Comparison of ENCODE assay signal across 11 cellular contexts in the genomic region with DNA sequence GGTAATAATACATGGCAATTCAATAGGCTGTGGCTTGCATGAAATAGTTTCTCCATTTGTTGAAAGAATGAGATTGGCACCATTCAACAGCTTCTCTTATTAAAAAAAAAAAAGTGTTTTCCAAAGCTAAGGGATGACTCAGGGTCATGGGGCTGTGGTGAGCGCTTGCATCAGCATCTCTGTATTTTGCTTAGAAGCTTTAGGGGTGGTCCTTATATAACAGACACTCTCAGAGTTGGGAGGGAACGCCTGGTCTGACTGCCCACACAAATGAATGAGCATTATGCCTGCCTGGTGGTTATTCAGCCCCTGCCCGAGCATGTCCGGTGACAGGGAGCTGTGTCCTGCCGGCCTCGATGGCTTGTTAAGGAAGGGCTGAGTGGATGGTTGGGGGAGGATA.
DNase-seq lines count a peak whose midpoint lies in the region; ATAC-seq and TF ChIP-seq lines count a peak whose summit lies in the region.
"Had no signal": no experiment of that assay in that cellular context is flagged by ENCODE, and none has a peak within 500 bp of the region (broad histone marks: within the 10 kb centered on the region; RNA-seq: fewer than 3 reads in every experiment).

No MANE protein-coding gene starts in this region.

- DNase-seq in activated naive CD4-positive, alpha-beta T cell treated with anti-CD3 and anti-CD28 coated beads for 36 hours = peak; percentile 33
- DNase-seq in activated naive CD4-positive, alpha-beta T cell treated with anti-CD3 and anti-CD28 coated beads, Interleukin-2, amount 10 ng/mL, durations not matched to agents 7 days and 5 days = no peak
- DNase-seq in activated naive CD8-positive, alpha-beta T cell treated with anti-CD3 and anti-CD28 coated beads, Interleukin-2, amount 50 U/mL, for 24 hours = no peak
- DNase-seq in kidney glomerular epithelial cell (lab: John Stamatoyannopoulos, UW) = peak; percentile 73
- DNase-seq in vagina (ENCODE audit: extremely low spot score in 2 of 2) = no peak
- DNase-seq in activated naive CD4-positive, alpha-beta T cell treated with anti-CD3 and anti-CD28 coated beads, Interleukin-2, amount 50 U/mL, for 16 hours = no peak
- DNase-seq: stimulated activated CD4-positive, alpha-beta T cell treated with anti-CD3 and anti-CD28 coated beads, Interleukin-4, amount 100 ng/mL, for 24 hours had no signal

- TF ChIP-seq POLR2A in vagina (IDR thresholded peaks at IDR 0.05) = no peak

- no peak overlapping the region for H3K4me3 ChIP-seq in vagina
- H3K4me3 ChIP-seq: BLaER1 treated with 17β-estradiol and CSF1 and Interleukin-3, amounts not matched to agents 10 nM and 100 nM had no signal

- no peak overlapping the region for H3K27ac Mint-ChIP-seq in activated naive CD4-positive, alpha-beta T cell treated with anti-CD3 and anti-CD28 coated beads for 36 hours
- H3K27ac Mint-ChIP-seq in activated naive CD4-positive, alpha-beta T cell treated with anti-CD3 and anti-CD28 coated beads, Interleukin-2, amount 10 ng/mL, durations not matched to agents 7 days and 5 days = no peak overlapping the region
- no peak overlapping the region for H3K27ac Mint-ChIP-seq in activated naive CD8-positive, alpha-beta T cell treated with anti-CD3 and anti-CD28 coated beads, Interleukin-2, amount 50 U/mL, for 24 hours
- H3K27ac Mint-ChIP-seq: activated naive CD8-positive, alpha-beta T cell had no signal

- no peaks in the 10 kb centered on the region for H3K9me3 ChIP-seq in vagina
- H3K9me3 ChIP-seq: BLaER1 treated with 17β-estradiol and CSF1 and Interleukin-3, amounts not matched to agents 10 nM and 100 nM had no signal

- CTCF ChIA-PET in activated naive CD4-positive, alpha-beta T cell treated with anti-CD3 and anti-CD28 coated beads for 36 hours (lab: Charles Lee) = interaction anchor here (0.7 kb wide), 1 partner anchor 134 kb away, joined by 5 read pairs; no protein-coding TSS in a partner anchor
- CTCF ChIA-PET in activated naive CD4-positive, alpha-beta T cell treated with anti-CD3 and anti-CD28 coated beads, Interleukin-2, amount 10 ng/mL, durations not matched to agents 7 days and 5 days (lab: Charles Lee) = interaction anchor here (1.8 kb wide), 1 partner anchor 124 kb away, joined by 5 read pairs; no protein-coding TSS in a partner anchor

- no peak for TF ChIP-seq CTCF in vagina (IDR thresholded peaks at IDR 0.05)

- H3K9me3 Mint-ChIP-seq in activated naive CD4-positive, alpha-beta T cell treated with anti-CD3 and anti-CD28 coated beads for 36 hours = no peaks in the 10 kb centered on the region
- H3K9me3 Mint-ChIP-seq in activated naive CD4-positive, alpha-beta T cell treated with anti-CD3 and anti-CD28 coated beads, Interleukin-2, amount 10 ng/mL, durations not matched to agents 7 days and 5 days = no peaks in the 10 kb centered on the region
- H3K9me3 Mint-ChIP-seq in activated naive CD8-positive, alpha-beta T cell treated with anti-CD3 and anti-CD28 coated beads, Interleukin-2, amount 50 U/mL, for 24 hours = no peaks in the 10 kb centered on the region

- intact Hi-C loops in activated naive CD4-positive, alpha-beta T cell treated with anti-CD3 and anti-CD28 coated beads for 36 hours (cut with micrococcal nuclease) = no loop called here
- intact Hi-C loops in vagina (cut with DNase I) = no loop called here

- no peaks in the 10 kb centered on the region for H3K36me3 ChIP-seq in vagina
- H3K36me3 ChIP-seq: BLaER1 treated with 17β-estradiol and CSF1 and Interleukin-3, amounts not matched to agents 10 nM and 100 nM had no signal

- peaks cover 2% of the 10 kb centered on the region for H3K27me3 Mint-ChIP-seq in activated naive CD4-positive, alpha-beta T cell treated with anti-CD3 and anti-CD28 coated beads for 36 hours (ENCODE audit: low read depth)
- H3K27me3 Mint-ChIP-seq in activated naive CD4-positive, alpha-beta T cell treated with anti-CD3 and anti-CD28 coated beads, Interleukin-2, amount 10 ng/mL, durations not matched to agents 7 days and 5 days = peaks cover 32% of the 10 kb centered on the region
- no peaks in the 10 kb centered on the region for H3K27me3 Mint-ChIP-seq in activated naive CD8-positive, alpha-beta T cell treated with anti-CD3 and anti-CD28 coated beads, Interleukin-2, amount 50 U/mL, for 24 hours
- H3K27me3 Mint-ChIP-seq: activated naive CD8-positive, alpha-beta T cell had no signal

- H3K4me3 Mint-ChIP-seq in activated naive CD4-positive, alpha-beta T cell treated with anti-CD3 and anti-CD28 coated beads for 36 hours = no peak overlapping the region
- no peak overlapping the region for H3K4me3 Mint-ChIP-seq in activated naive CD4-positive, alpha-beta T cell treated with anti-CD3 and anti-CD28 coated beads, Interleukin-2, amount 10 ng/mL, durations not matched to agents 7 days and 5 days
- no peak overlapping the region for H3K4me3 Mint-ChIP-seq in activated naive CD8-positive, alpha-beta T cell treated with anti-CD3 and anti-CD28 coated beads, Interleukin-2, amount 50 U/mL, for 24 hours
- H3K4me3 Mint-ChIP-seq: activated naive CD8-positive, alpha-beta T cell had no signal

- no peaks in the 10 kb centered on the region for H3K27me3 ChIP-seq in vagina
- H3K27me3 ChIP-seq: BLaER1 treated with 17β-estradiol and CSF1 and Interleukin-3, amounts not matched to agents 10 nM and 100 nM had no signal

- peaks cover 18% of the 10 kb centered on the region for H3K4me1 ChIP-seq in vagina

- peak; percentile 37 for ATAC-seq in activated naive CD8-positive, alpha-beta T cell treated with anti-CD3 and anti-CD28 coated beads, Interleukin-2, amount 50 U/mL, for 24 hours
- ATAC-seq in GM21529 (IDR thresholded peaks at IDR 0.05; ENCODE audit: unreplicated experiment) = no peak
- no peak for ATAC-seq in HG03521 (IDR thresholded peaks at IDR 0.05; ENCODE audit: unreplicated experiment)

- peak overlapping the region; percentile 72 for H3K27ac ChIP-seq in vagina

- no peaks in the 10 kb centered on the region for H3K36me3 Mint-ChIP-seq in activated naive CD4-positive, alpha-beta T cell treated with anti-CD3 and anti-CD28 coated beads for 36 hours (ENCODE audit: low read depth)
- no peaks in the 10 kb centered on the region for H3K36me3 Mint-ChIP-seq in activated naive CD4-positive, alpha-beta T cell treated with anti-CD3 and anti-CD28 coated beads, Interleukin-2, amount 10 ng/mL, durations not matched to agents 7 days and 5 days
- no peaks in the 10 kb centered on the region for H3K36me3 Mint-ChIP-seq in activated naive CD8-positive, alpha-beta T cell treated with anti-CD3 and anti-CD28 coated beads, Interleukin-2, amount 50 U/mL, for 24 hours (ENCODE audit: low read depth)
- H3K36me3 Mint-ChIP-seq: activated naive CD8-positive, alpha-beta T cell had no signal

- H3K4me1 Mint-ChIP-seq in activated naive CD4-positive, alpha-beta T cell treated with anti-CD3 and anti-CD28 coated beads for 36 hours (ENCODE audit: low read depth) = no peaks in the 10 kb centered on the region
- H3K4me1 Mint-ChIP-seq in activated naive CD4-positive, alpha-beta T cell treated with anti-CD3 and anti-CD28 coated beads, Interleukin-2, amount 10 ng/mL, durations not matched to agents 7 days and 5 days = no peaks in the 10 kb centered on the region
- peaks cover 2% of the 10 kb centered on the region for H3K4me1 Mint-ChIP-seq in activated naive CD8-positive, alpha-beta T cell treated with anti-CD3 and anti-CD28 coated beads, Interleukin-2, amount 50 U/mL, for 24 hours

Comparison
In these comparisons a context has a peak if more than half of its experiments do, and no peak if none do; other contexts are left out.
1. DNase-seq: peak in activated naive CD4-positive, alpha-beta T cell treated with anti-CD3 and anti-CD28 coated beads for 36 hours (single experiment) and kidney glomerular epithelial cell (single experiment); none in activated naive CD4-positive, alpha-beta T cell treated with anti-CD3 and anti-CD28 coated beads, Interleukin-2, amount 10 ng/mL, durations not matched to agents 7 days and 5 days (single experiment), activated naive CD8-positive, alpha-beta T cell treated with anti-CD3 and anti-CD28 coated beads, Interleukin-2, amount 50 U/mL, for 24 hours (single experiment), vagina (0 of 2) and activated naive CD4-positive, alpha-beta T cell treated with anti-CD3 and anti-CD28 coated beads, Interleukin-2, amount 50 U/mL, for 16 hours (single experiment).